In the genomic region with DNA sequence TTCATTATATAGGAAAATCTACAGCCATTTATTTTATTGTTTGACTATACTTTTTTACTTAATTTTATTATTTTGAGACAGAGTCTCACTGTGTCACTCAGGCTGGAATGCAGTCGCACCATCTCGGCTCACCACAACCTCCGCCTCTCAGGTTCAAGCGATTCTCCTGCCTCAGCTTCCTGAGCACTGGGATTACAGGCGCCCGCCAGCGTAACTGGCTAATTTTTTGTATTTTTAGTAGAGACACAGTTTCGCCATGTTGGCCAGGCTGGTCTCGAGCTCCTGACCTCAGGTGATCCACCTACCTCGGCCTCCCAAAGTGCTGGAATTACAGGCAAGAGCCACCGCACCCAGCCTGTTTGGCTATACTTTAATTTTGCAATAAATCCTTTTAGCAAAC, we compare ENCODE assay signal across 10 cellular contexts. TPM values are rescaled to one million over a fixed set of nuclear protein-coding genes. Genes with fewer than 3 reads are reported as not detected.
DNase-seq lines count a peak whose midpoint lies in the region; ATAC-seq, FAIRE-seq and TF ChIP-seq lines count a peak whose summit lies in the region.
"Not testable (repeated sequence)": the region's sequence is repeated elsewhere in the genome, so short reads cannot be mapped to it uniquely, and the experiment has no call there.
"Had no signal": no experiment of that assay in that cellular context is flagged by ENCODE, and none has a peak within 500 bp of the region (broad histone marks: within the 10 kb centered on the region; RNA-seq: fewer than 3 reads in every experiment).

No MANE protein-coding gene starts in this region.

- TF ChIP-seq EP300 in H1 (IDR thresholded peaks at IDR 0.05; ENCODE audit: borderline replicate concordance in 1 of 2, low read depth in 2 of 2, low read length in 2 of 2): not testable (repeated sequence)

- not testable (repeated sequence) for TF ChIP-seq POLR2A in H1 (IDR thresholded peaks at IDR 0.05; ENCODE audit: control extremely low read depth in 1 of 2, low read depth in 2 of 2, low read length in 2 of 2); spleen (IDR thresholded peaks at IDR 0.05)

- not testable (repeated sequence) for H3K27me3 ChIP-seq in H9 (ENCODE audit: insufficient read depth, low read length); PC-9 (ENCODE audit: insufficient read depth, low read depth); H1 (replicated peaks in 1 of 4; ENCODE audit: control insufficient read depth in 3 of 4, extremely low read depth in 1 of 4, insufficient read depth in 3 of 4, low read length in 3 of 4); spleen (replicated peaks in 1 of 7)

- CTCF ChIA-PET in PC-9 (lab: Charles Lee) (interaction anchor here (1.9 kb wide), 1 partner anchor 87 kb away, joined by 12 read pairs; no protein-coding TSS in a partner anchor), H1 (lab: Charles Lee; ENCODE audit: partially characterized antibody) (interaction anchor here (0.6 to 17.1 kb wide), 26 partner anchors 12 to 314 kb away, joined by 3 to 293 read pairs (median 5); a partner anchor contains a TSS)
- CTCF ChIA-PET in activated CD8-positive, alpha-beta T cell treated with anti-CD3 and anti-CD28 coated beads, Interleukin-2, amount 10 ng/mL, durations not matched to agents 7 days and 5 days (lab: Charles Lee): interaction anchor here (0.6 to 8.9 kb wide), 22 partner anchors 9 to 165 kb away, joined by 3 to 267 read pairs (median 9); a partner anchor contains a TSS

- H2BK12ac ChIP-seq in H9 (ENCODE audit: insufficient read length, low read depth, low read length); H1 (ENCODE audit: low read depth, low read length): not testable (repeated sequence)

- not testable (repeated sequence) for FAIRE-seq in H1 (lab: Jason Lieb, UNC)

- not testable (repeated sequence) for H3K4me2 ChIP-seq in H9 (ENCODE audit: insufficient read depth, insufficient read length, low read length); PC-9; H1 (ENCODE audit: insufficient read depth in 1 of 2, low read depth in 2 of 2, low read length in 2 of 2)

- not testable (repeated sequence) for BruUV-seq in PC-9 (replicated peaks; lab: Mats Ljungman, UMichigan)

- not testable (repeated sequence) for H3K23ac ChIP-seq in H9 (ENCODE audit: insufficient read length, low read depth, low read length); H1 (ENCODE audit: insufficient read length)

- H3K9ac ChIP-seq in H9 (ENCODE audit: extremely low read depth, insufficient read length, low read length); H1 (replicated peaks in 1 of 4; ENCODE audit: extremely low read depth in 1 of 4, low read depth in 3 of 4, low read length in 3 of 4): not testable (repeated sequence)

- H3K36me3 Mint-ChIP-seq in H9 (ENCODE audit: insufficient read depth in 1 of 3, low read depth in 3 of 3): not testable (repeated sequence)
- peaks cover 20% of the 10 kb centered on the region for H3K36me3 Mint-ChIP-seq in activated CD8-positive, alpha-beta T cell treated with anti-CD3 and anti-CD28 coated beads, Interleukin-2, amount 10 ng/mL, durations not matched to agents 7 days and 5 days (ENCODE audit: low read depth)

- not testable (repeated sequence) for H3T11ph ChIP-seq in H9 (ENCODE audit: low read length)

- H2AFZ ChIP-seq in H9 (ENCODE audit: low read length); PC-9; H1 (ENCODE audit: low read length): not testable (repeated sequence)

- not testable (repeated sequence) for H3K27ac Mint-ChIP-seq in H9; activated CD8-positive, alpha-beta T cell treated with anti-CD3 and anti-CD28 coated beads, Interleukin-2, amount 10 ng/mL, durations not matched to agents 7 days and 5 days

- H4K5ac ChIP-seq in H9 (ENCODE audit: insufficient read length, low read depth, low read length); H1 (ENCODE audit: insufficient read length, low read depth, low read length): not testable (repeated sequence)

- H3K36me3 ChIP-seq in PC-9 (ENCODE audit: low read depth); H1 (ENCODE audit: control insufficient read depth in 2 of 4, insufficient read depth in 4 of 4, low read length in 3 of 4); spleen: not testable (repeated sequence)

- not testable (repeated sequence) for H3K56ac ChIP-seq in H9 (ENCODE audit: insufficient read length, low read depth, low read length); H1 (replicated peaks; ENCODE audit: insufficient read length, low read depth, low read length)

- POLR2A ChIA-PET in PC-9 (lab: Charles Lee; ENCODE audit: unreplicated experiment): not testable (repeated sequence)
- POLR2A ChIA-PET in activated CD8-positive, alpha-beta T cell treated with anti-CD3 and anti-CD28 coated beads, Interleukin-2, amount 10 ng/mL, durations not matched to agents 7 days and 5 days (lab: Charles Lee): interaction anchor here (1.7 kb wide), 1 partner anchor 57 kb away, joined by 5 read pairs; no protein-coding TSS in a partner anchor
- POLR2A ChIA-PET in H1 (lab: Charles Lee; ENCODE audit: partially characterized antibody): interaction anchor here (0.6 to 3.7 kb wide), 4 partner anchors 19 to 850 kb away, joined by 4 to 16 read pairs (median 12); a partner anchor contains a TSS

- not testable (repeated sequence) for H3K18ac ChIP-seq in H9 (ENCODE audit: insufficient read length, low read depth, low read length); H1 (ENCODE audit: extremely low read depth, low read length)

- not testable (repeated sequence) for TF ChIP-seq RAD21 in H1 (IDR thresholded peaks at IDR 0.05 in 1 of 2, conservative IDR thresholded peaks at IDR 0.05 in 1 of 2; ENCODE audit: low read depth in 2 of 2, low read length in 2 of 2)

- H2BK15ac ChIP-seq in H9 (ENCODE audit: low read depth, low read length); H1 (ENCODE audit: low read length): not testable (repeated sequence)

- not testable (repeated sequence) for H2BK20ac ChIP-seq in H9 (ENCODE audit: low read depth, low read length, poor library complexity, severe bottlenecking); H1 (ENCODE audit: low read length)

- H4K91ac ChIP-seq in H9 (ENCODE audit: insufficient read length, low read depth, low read length); H1 (replicated peaks; ENCODE audit: insufficient read length, low read length): not testable (repeated sequence)

- DNase-seq in H9 (peak; percentile 14), H1 (ENCODE audit: low read depth in 1 of 2, low spot score in 2 of 2) (peak in 1 of 2 experiments; percentile 40), islet precursor cell (peak; percentile 43), mesenteric fat pad (ENCODE audit: low spot score) (peak; percentile 11), spleen (peak; percentile 51)
- not testable (repeated sequence) for DNase-seq in PC-9
- peak; percentile 12 for DNase-seq in activated CD8-positive, alpha-beta T cell treated with anti-CD3 and anti-CD28 coated beads, Interleukin-2, amount 10 ng/mL, durations not matched to agents 7 days and 5 days
- DNase-seq in activated T-cell treated with anti-CD3 and anti-CD28 coated beads, Interleukin-2, amount 50 U/mL, for 48 hours: peak; percentile 11 to 14

- not testable (repeated sequence) for H3K4ac ChIP-seq in H9 (ENCODE audit: low read depth, low read length)
- peak overlapping the region; percentile 57 for H3K4ac ChIP-seq in H1 (replicated peaks; ENCODE audit: insufficient read length, low read depth, low read length)

- not testable (repeated sequence) for H2BK5ac ChIP-seq in H9 (ENCODE audit: insufficient read length, low read length); H1 (ENCODE audit: low read depth, low read length)

- not testable (repeated sequence) for H4K8ac ChIP-seq in H9 (replicated peaks; ENCODE audit: insufficient read length, low read depth, low read length); H1 (ENCODE audit: extremely low read depth, insufficient read depth, low read length)

- not testable (repeated sequence) for H3K27me3 Mint-ChIP-seq in H9 (ENCODE audit: low read depth); activated CD8-positive, alpha-beta T cell treated with anti-CD3 and anti-CD28 coated beads, Interleukin-2, amount 10 ng/mL, durations not matched to agents 7 days and 5 days (ENCODE audit: low read depth)

- H2BK120ac ChIP-seq in H9 (ENCODE audit: low read depth, low read length, poor library complexity, severe bottlenecking); H1 (replicated peaks; ENCODE audit: low read depth, low read length): not testable (repeated sequence)

- not testable (repeated sequence) for H2AK5ac ChIP-seq in H9 (ENCODE audit: insufficient read length, low read length); H1 (ENCODE audit: low read depth, low read length)

- not testable (repeated sequence) for H3K9me2 ChIP-seq in PC-9 (ENCODE audit: insufficient read depth)

- not testable (repeated sequence) for H3K79me1 ChIP-seq in H9 (ENCODE audit: insufficient read depth, low read depth, low read length, poor library complexity, severe bottlenecking); H1 (ENCODE audit: low read depth, low read length)

- H3K4me1 ChIP-seq in H9 (ENCODE audit: insufficient read depth, low read length) (peaks cover 13% of the 10 kb centered on the region), H1 (replicated peaks in 1 of 4; ENCODE audit: control insufficient read depth in 3 of 4, insufficient read depth in 4 of 4, low read length in 3 of 4) (peaks cover 15 to 28% (median 19%) of the 10 kb centered on the region in 4 experiments), spleen (peaks cover 8 to 22% (median 15%) of the 10 kb centered on the region in 6 donors)
- H3K4me1 ChIP-seq in PC-9 (replicated peaks; ENCODE audit: insufficient read depth): not testable (repeated sequence)

- TF ChIP-seq CTCF in H9 (conservative IDR thresholded peaks at IDR 0.05); PC-9 (conservative IDR thresholded peaks at IDR 0.05); H1 (IDR thresholded peaks at IDR 0.05; ENCODE audit: control extremely low read depth in 1 of 3, insufficient read depth in 1 of 3, low read depth in 1 of 3, low read length in 3 of 3); spleen (IDR thresholded peaks at IDR 0.05 in 8 of 11, conservative IDR thresholded peaks at IDR 0.05 in 3 of 11): not testable (repeated sequence)

- not testable (repeated sequence) for H3K9me3 ChIP-seq in H9 (ENCODE audit: control insufficient read depth, low read depth, low read length); PC-9 (ENCODE audit: insufficient read depth, low read depth); H1 (ENCODE audit: insufficient read depth in 2 of 2, low read depth in 1 of 2, low read length in 1 of 2)
- peaks cover 0 to 11% (median 4%) of the 10 kb centered on the region in 8 donors for H3K9me3 ChIP-seq in spleen

- H4K20me1 ChIP-seq in H9 (ENCODE audit: control insufficient read depth, insufficient read depth, insufficient read length); PC-9 (ENCODE audit: insufficient read depth); H1 (replicated peaks in 1 of 2; ENCODE audit: control insufficient read depth in 1 of 2, insufficient read depth in 2 of 2, low read length in 2 of 2): not testable (repeated sequence)

- intact Hi-C loops in PC-9 (cut with micrococcal nuclease; ENCODE audit: unreplicated experiment) (loop anchor here (1.0 kb wide), 3 partner anchors 55 to 142 kb away; no protein-coding TSS in a partner anchor), spleen (cut with DNase I; ENCODE audit: low total_unique reads) (loop anchor here (5.0 to 10.0 kb wide), 2 partner anchors 52 to 86 kb away; no protein-coding TSS in a partner anchor)

- WGBS in H9 (ENCODE audit: extremely low coverage, insufficient read length, low lambda C conversion rate): no CpG with 5 or more reads among the region's 11 CpGs
- WGBS in H1 (ENCODE audit: extremely low coverage in 1 of 2, insufficient coverage in 1 of 2, insufficient read length in 1 of 2, insufficient replicate concordance in 2 of 2, low coverage in 1 of 2, low lambda C conversion rate in 2 of 2, missing lambda C conversion rate in 1 of 2), 2 experiments: 92% methylated on average over 11 of the region's 11 CpGs; no CpG with 5 or more reads in 1 of the 2 experiments
- 80 to 94% (median 84%) methylated on average over 11 of the region's 11 CpGs for WGBS in spleen, 5 donors

- not testable (repeated sequence) for H3K23me2 ChIP-seq in H9 (ENCODE audit: insufficient read length, low read depth, low read length, poor library complexity, severe bottlenecking); H1 (ENCODE audit: low read depth, low read length)

- H3K4me3 ChIP-seq in PC-9; H1 (ENCODE audit: extremely low read depth in 1 of 4, insufficient read depth in 2 of 4, low read depth in 3 of 4, low read length in 4 of 4); spleen: not testable (repeated sequence)

- H3F3A ChIP-seq in PC-9 (ENCODE audit: insufficient read depth, low read depth): not testable (repeated sequence)

- ATAC-seq in activated CD8-positive, alpha-beta T cell treated with anti-CD3 and anti-CD28 coated beads, Interleukin-2, amount 10 ng/mL, durations not matched to agents 7 days and 5 days: not testable (repeated sequence)

- H3K9me3 Mint-ChIP-seq in H9: not testable (repeated sequence)
- peaks cover 15% of the 10 kb centered on the region for H3K9me3 Mint-ChIP-seq in activated CD8-positive, alpha-beta T cell treated with anti-CD3 and anti-CD28 coated beads, Interleukin-2, amount 10 ng/mL, durations not matched to agents 7 days and 5 days (ENCODE audit: insufficient read depth)

- H3K79me2 ChIP-seq in H9 (ENCODE audit: insufficient read depth, low read length); PC-9 (ENCODE audit: low read depth); H1 (ENCODE audit: control insufficient read depth in 1 of 2, insufficient read depth in 2 of 2, low read length in 2 of 2): not testable (repeated sequence)

- not testable (repeated sequence) for H3K4me3 Mint-ChIP-seq in H9; activated CD8-positive, alpha-beta T cell treated with anti-CD3 and anti-CD28 coated beads, Interleukin-2, amount 10 ng/mL, durations not matched to agents 7 days and 5 days

- not testable (repeated sequence) for H3K27ac ChIP-seq in H9 (ENCODE audit: insufficient read length, low read depth, low read length); H1 (ENCODE audit: low read depth, low read length); spleen
- peak overlapping the region; percentile 46; the same call in 1 of the 2 replicates for H3K27ac ChIP-seq in PC-9

- H3K14ac ChIP-seq in H9 (ENCODE audit: insufficient read depth, low read length); H1 (ENCODE audit: insufficient read length): not testable (repeated sequence)

- H3K4me1 Mint-ChIP-seq in H9: peaks cover 33 to 43% of the 10 kb centered on the region in 2 experiments
- H3K4me1 Mint-ChIP-seq in activated CD8-positive, alpha-beta T cell treated with anti-CD3 and anti-CD28 coated beads, Interleukin-2, amount 10 ng/mL, durations not matched to agents 7 days and 5 days (ENCODE audit: low read depth): peaks cover 29% of the 10 kb centered on the region

RNA-seq across cellular contexts. Expression of a gene that starts 29.8 kb away (rescaled TPM):
- total RNA-seq in H9 (2021): 382 and 390 TPM in 2 replicates
- 1.7 and 2.4 TPM in 2 replicates for total RNA-seq in PC-9 (2021)
- total RNA-seq in activated CD8-positive, alpha-beta T cell treated with anti-CD3 and anti-CD28 coated beads, Interleukin-2, amount 10 ng/mL, durations not matched to agents 7 days and 5 days: 10 to 100 TPM; 36.9 to 38.1 TPM
- 63.5 and 66.8 TPM in 2 replicates for total RNA-seq in H1 (2021; fragmentation: NEBNext Ultra II Directional; extraction: Animal tissue kit (Norgen Biotek cat#: 25700))
- polyA plus RNA-seq in H1 (2011; rRNA removed): 53.5 and 93.8 TPM in 2 replicates
- 58.9 TPM for polyA plus RNA-seq in H1 (2011; cell fraction: cytosol; rRNA removed)
- 23.5 TPM for polyA plus RNA-seq in H1 (2011; cell fraction: nucleus; rRNA removed)
- polyA plus RNA-seq in H1 (2012, experiment 1 of 2): 56.9 to 68.1 TPM (median 58.4 TPM) in 4 replicates
- polyA plus RNA-seq in H1 (2012, experiment 2 of 2): 26.8 TPM
- polyA plus RNA-seq in H1 (2013, experiment 1 of 2): 31.2 TPM
- polyA plus RNA-seq in H1 (2013, experiment 2 of 2): 29.8 TPM
- polyA minus RNA-seq in H1 (2011; rRNA and poly(A)+ RNA removed): 100 and 149 TPM in 2 replicates
- 53.1 TPM for polyA minus RNA-seq in H1 (2011; cell fraction: cytosol; rRNA and poly(A)+ RNA removed)
- polyA minus RNA-seq in H1 (2011; cell fraction: nucleus; rRNA and poly(A)+ RNA removed): 25.0 TPM
- 17.4 TPM for total RNA-seq in mesenteric fat pad
- 10 to 100 TPM; 43.0 to 75.7 (median 55.4) TPM for total RNA-seq in spleen
- 10 to 100 TPM; 16.2 to 22.4 (median 17.0) TPM for polyA plus RNA-seq in spleen
- total RNA-seq: H4, HT1080 had no signal

RNA-seq across cellular contexts. Expression of a gene that starts 38.5 kb away (rescaled TPM):
- total RNA-seq in H9 (2021) (39.0 and 40.6 TPM in 2 replicates), PC-9 (2021) (169 and 187 TPM in 2 replicates), mesenteric fat pad (127 TPM), spleen (100 to 1,000 TPM; 145 to 222 (median 188) TPM)
- total RNA-seq in activated CD8-positive, alpha-beta T cell treated with anti-CD3 and anti-CD28 coated beads, Interleukin-2, amount 10 ng/mL, durations not matched to agents 7 days and 5 days: 10 to 100 TPM; 51.0 to 52.8 TPM
- total RNA-seq in H1 (2021; fragmentation: NEBNext Ultra II Directional; extraction: Animal tissue kit (Norgen Biotek cat#: 25700)): 29.4 and 31.2 TPM in 2 replicates
- polyA plus RNA-seq in H1 (2011; rRNA removed) (27.2 and 29.5 TPM in 2 replicates), spleen (100 to 1,000 TPM; 111 to 256 (median 193) TPM)
- 32.8 TPM for polyA plus RNA-seq in H1 (2011; cell fraction: cytosol; rRNA removed)
- 24.9 TPM for polyA plus RNA-seq in H1 (2011; cell fraction: nucleus; rRNA removed)
- polyA plus RNA-seq in H1 (2012, experiment 1 of 2): 27.7 to 33.6 TPM (median 29.1 TPM) in 4 replicates
- 22.1 TPM for polyA plus RNA-seq in H1 (2012, experiment 2 of 2)
- polyA plus RNA-seq in H1 (2013, experiment 1 of 2): 31.5 TPM
- 31.6 TPM for polyA plus RNA-seq in H1 (2013, experiment 2 of 2)
- 13.3 and 15.1 TPM in 2 replicates for polyA minus RNA-seq in H1 (2011; rRNA and poly(A)+ RNA removed)
- 12.4 TPM for polyA minus RNA-seq in H1 (2011; cell fraction: cytosol; rRNA and poly(A)+ RNA removed)
- 9.6 TPM for polyA minus RNA-seq in H1 (2011; cell fraction: nucleus; rRNA and poly(A)+ RNA removed)
